ENCODE assay signal across 1 cellular context in the genomic region with DNA sequence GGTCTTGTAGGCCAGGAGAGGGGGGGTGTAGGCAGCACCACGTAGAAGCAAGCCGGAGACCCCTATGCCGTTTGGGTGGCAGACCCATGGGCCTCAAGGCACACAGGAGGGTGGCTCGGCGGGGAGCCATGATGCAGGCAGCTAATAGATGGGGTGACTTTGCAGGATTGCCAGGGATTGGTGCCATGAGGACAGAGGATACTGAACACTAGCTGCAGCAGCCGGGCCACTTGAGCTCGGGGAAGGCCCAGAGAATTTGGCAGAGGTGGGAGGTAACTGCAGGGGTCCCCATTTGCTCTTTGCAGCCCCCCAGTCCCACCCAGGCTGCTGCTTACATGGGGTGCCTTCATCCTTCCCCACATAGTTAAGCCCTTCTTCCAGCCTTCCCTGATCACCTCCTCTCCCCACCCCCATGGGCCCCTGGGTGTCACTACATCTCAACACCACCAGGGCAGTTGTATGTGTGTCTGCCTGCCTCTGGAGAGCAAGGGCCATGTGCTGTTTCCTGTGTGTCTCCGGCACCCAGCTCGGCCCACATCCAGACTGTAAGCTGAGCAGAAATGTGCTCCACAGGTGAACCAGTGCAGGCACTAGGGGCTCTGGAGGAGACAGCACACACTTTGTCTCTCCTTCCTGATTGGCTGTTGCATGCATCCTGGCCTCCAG.
TF ChIP-seq lines count a peak whose summit lies in the region.

No MANE protein-coding gene starts in this region.

TF ChIP-seq in GM23338, 12 proteins besides CTCF, POLR2A, EP300 and RAD21 (continued from another document):
- TF ChIP-seq, protein P1, sequence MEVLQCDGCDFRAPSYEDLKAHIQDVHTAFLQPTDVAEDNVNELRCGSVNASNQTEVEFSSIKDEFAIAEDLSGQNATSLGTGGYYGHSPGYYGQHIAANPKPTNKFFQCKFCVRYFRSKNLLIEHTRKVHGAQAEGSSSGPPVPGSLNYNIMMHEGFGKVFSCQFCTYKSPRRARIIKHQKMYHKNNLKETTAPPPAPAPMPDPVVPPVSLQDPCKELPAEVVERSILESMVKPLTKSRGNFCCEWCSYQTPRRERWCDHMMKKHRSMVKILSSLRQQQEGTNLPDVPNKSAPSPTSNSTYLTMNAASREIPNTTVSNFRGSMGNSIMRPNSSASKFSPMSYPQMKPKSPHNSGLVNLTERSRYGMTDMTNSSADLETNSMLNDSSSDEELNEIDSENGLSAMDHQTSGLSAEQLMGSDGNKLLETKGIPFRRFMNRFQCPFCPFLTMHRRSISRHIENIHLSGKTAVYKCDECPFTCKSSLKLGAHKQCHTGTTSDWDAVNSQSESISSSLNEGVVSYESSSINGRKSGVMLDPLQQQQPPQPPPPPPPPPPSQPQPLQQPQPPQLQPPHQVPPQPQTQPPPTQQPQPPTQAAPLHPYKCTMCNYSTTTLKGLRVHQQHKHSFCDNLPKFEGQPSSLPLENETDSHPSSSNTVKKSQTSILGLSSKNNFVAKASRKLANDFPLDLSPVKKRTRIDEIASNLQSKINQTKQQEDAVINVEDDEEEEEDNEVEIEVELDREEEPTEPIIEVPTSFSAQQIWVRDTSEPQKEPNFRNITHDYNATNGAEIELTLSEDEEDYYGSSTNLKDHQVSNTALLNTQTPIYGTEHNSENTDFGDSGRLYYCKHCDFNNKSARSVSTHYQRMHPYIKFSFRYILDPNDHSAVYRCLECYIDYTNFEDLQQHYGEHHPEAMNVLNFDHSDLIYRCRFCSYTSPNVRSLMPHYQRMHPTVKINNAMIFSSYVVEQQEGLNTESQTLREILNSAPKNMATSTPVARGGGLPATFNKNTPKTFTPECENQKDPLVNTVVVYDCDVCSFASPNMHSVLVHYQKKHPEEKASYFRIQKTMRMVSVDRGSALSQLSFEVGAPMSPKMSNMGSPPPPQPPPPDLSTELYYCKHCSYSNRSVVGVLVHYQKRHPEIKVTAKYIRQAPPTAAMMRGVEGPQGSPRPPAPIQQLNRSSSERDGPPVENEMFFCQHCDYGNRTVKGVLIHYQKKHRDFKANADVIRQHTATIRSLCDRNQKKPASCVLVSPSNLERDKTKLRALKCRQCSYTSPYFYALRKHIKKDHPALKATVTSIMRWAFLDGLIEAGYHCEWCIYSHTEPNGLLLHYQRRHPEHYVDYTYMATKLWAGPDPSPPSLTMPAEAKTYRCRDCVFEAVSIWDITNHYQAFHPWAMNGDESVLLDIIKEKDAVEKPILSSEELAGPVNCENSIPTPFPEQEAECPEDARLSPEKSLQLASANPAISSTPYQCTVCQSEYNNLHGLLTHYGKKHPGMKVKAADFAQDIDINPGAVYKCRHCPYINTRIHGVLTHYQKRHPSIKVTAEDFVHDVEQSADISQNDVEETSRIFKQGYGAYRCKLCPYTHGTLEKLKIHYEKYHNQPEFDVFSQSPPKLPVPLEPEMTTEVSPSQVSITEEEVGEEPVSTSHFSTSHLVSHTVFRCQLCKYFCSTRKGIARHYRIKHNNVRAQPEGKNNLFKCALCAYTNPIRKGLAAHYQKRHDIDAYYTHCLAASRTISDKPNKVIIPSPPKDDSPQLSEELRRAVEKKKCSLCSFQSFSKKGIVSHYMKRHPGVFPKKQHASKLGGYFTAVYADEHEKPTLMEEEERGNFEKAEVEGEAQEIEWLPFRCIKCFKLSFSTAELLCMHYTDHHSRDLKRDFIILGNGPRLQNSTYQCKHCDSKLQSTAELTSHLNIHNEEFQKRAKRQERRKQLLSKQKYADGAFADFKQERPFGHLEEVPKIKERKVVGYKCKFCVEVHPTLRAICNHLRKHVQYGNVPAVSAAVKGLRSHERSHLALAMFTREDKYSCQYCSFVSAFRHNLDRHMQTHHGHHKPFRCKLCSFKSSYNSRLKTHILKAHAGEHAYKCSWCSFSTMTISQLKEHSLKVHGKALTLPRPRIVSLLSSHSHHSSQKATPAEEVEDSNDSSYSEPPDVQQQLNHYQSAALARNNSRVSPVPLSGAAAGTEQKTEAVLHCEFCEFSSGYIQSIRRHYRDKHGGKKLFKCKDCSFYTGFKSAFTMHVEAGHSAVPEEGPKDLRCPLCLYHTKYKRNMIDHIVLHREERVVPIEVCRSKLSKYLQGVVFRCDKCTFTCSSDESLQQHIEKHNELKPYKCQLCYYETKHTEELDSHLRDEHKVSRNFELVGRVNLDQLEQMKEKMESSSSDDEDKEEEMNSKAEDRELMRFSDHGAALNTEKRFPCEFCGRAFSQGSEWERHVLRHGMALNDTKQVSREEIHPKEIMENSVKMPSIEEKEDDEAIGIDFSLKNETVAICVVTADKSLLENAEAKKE (CRISPR knock-in tag; IDR thresholded peaks at IDR 0.05), result no peak
- no peak for TF ChIP-seq EZH2 (IDR thresholded peaks at IDR 0.05; ENCODE audit: low read depth, unreplicated experiment)
- TF ChIP-seq EZH2phosphoT487 (IDR thresholded peaks at IDR 0.05; ENCODE audit: unreplicated experiment), result no peak
